22 cellular contexts compared by ENCODE assay signal in the genomic region with DNA sequence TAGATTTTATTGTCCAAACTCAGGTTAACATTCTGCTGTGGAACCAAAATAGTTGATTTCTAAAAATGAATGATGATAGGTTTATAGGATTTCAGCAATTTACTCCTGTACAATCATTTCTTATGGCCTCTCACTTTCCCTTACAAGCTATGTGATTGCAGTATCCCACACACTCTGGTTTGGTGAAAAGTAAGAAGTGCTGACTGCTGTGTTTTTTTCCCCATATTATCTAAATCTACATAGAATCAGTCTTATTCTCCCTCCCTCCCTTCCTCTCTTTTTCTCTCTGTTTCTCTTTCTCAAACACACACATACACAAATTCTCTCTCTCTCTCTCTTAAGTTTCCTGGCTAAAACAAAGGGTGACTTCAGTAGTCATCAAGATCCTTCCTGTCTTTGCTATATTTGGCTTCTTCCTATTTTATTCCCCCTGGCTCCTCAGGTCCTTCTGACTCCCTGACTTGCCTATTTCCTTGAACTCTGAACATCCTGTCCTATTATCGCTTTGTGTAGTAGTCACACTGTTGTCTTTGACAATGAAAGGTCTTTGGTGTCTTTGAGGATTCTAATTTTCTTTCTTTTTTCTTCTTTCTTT. TPM values are rescaled to one million over a fixed set of nuclear protein-coding genes. Genes with fewer than 3 reads are reported as not detected.
DNase-seq lines count a peak whose midpoint lies in the region; ATAC-seq, FAIRE-seq and TF ChIP-seq lines count a peak whose summit lies in the region.
"Had no signal": no experiment of that assay in that cellular context is flagged by ENCODE, and none has a peak within 500 bp of the region (broad histone marks: within the 10 kb centered on the region; RNA-seq: fewer than 3 reads in every experiment).

No MANE protein-coding gene starts in this region.

- no peaks in the 10 kb centered on the region for H3K9me1 ChIP-seq in K562 (ENCODE audit: control insufficient read depth, insufficient read depth, low read length)

- H3K27me3 Mint-ChIP-seq in nephron progenitor cell (ENCODE audit: low read depth, poor library complexity): no peaks in the 10 kb centered on the region
- H3K27me3 Mint-ChIP-seq: CD4-positive, CD25-positive, alpha-beta regulatory T cell had no signal

- no peak overlapping the region for H3K9ac ChIP-seq in K562 (ENCODE audit: insufficient read depth in 1 of 2, low read depth in 2 of 2, low read length in 2 of 2)

- H3K4me3 ChIP-seq in K562: no peak overlapping the region
- H3K4me3 ChIP-seq: GM12878, GM23338, MG63 had no signal

- TF ChIP-seq RAD21 in K562 (CRISPR knock-in tag; conservative IDR thresholded peaks at IDR 0.05 in 1 of 2, IDR thresholded peaks at IDR 0.05 in 1 of 2): no peak

- intact Hi-C loops in K562 (cut with micrococcal nuclease): no loop called here

- H3K36me3 Mint-ChIP-seq in nephron progenitor cell (ENCODE audit: low read depth): peaks cover 9% of the 10 kb centered on the region
- H3K36me3 Mint-ChIP-seq: CD4-positive, CD25-positive, alpha-beta regulatory T cell had no signal

- H4K20me1 ChIP-seq in K562 (replicated peaks; ENCODE audit: control insufficient read depth, insufficient read depth, low read length): no peaks in the 10 kb centered on the region

- no peaks in the 10 kb centered on the region for H3K4me1 ChIP-seq in K562 (replicated peaks in 1 of 2; ENCODE audit: control insufficient read depth in 2 of 2, insufficient read depth in 2 of 2, low read length in 2 of 2)

- H3K9me3 Mint-ChIP-seq in nephron progenitor cell: peaks cover 15% of the 10 kb centered on the region

- DNase-seq in H54 (ENCODE audit: insufficient read length, low spot score): no peak
- no peak for DNase-seq in K562 (ENCODE audit: extremely low read depth in 1 of 4, low spot score in 3 of 4)
- DNase-seq in foreskin melanocyte: peak; percentile 5
- DNase-seq in nephron progenitor cell: no peak
- no peak for DNase-seq in NCI-H2227 (lab: John Stamatoyannopoulos, UW; ENCODE audit: unreplicated experiment)
- no peak for DNase-seq in NCI-H510A treated with DMSO at 0.1 percent for 48 hours (lab: John Stamatoyannopoulos, UW)
- DNase-seq in cortex of kidney (lab: John Stamatoyannopoulos, UW): no peak
- no peak for DNase-seq in GDM1 (lab: John Stamatoyannopoulos, UW)
- DNase-seq: CD4-positive, CD25-positive, alpha-beta regulatory T cell; COR-L47; DMS79; Kasumi-1; MG63; NCI-H1417 treated with DMSO at 0.1 percent for 48 hours; NCI-H187; NCI-H446 treated with DMSO at 0.1 percent for 48 hours; NCI-H748 treated with DMSO at 0.1 percent for 48 hours; SIG-M5 had no signal

- POLR2A ChIA-PET in K562 (lab: Yijun Ruan, JAX): no interaction called here

- ATAC-seq in K562: no peak
- ATAC-seq: GM12878, GM23338, HCT116 had no signal

- no peak overlapping the region for H3K4me2 ChIP-seq in K562 (ENCODE audit: insufficient read depth, low read length)
- H3K4me2 ChIP-seq: GM23338 had no signal

- H3K4me3 Mint-ChIP-seq in nephron progenitor cell: no peak overlapping the region
- H3K4me3 Mint-ChIP-seq: CD4-positive, CD25-positive, alpha-beta regulatory T cell; GM23338 had no signal

- TF ChIP-seq EP300 in K562 (IDR thresholded peaks at IDR 0.05; ENCODE audit: low read length): no peak

- no TSS peak for BruUV-seq in K562 (replicated peaks; lab: Mats Ljungman, UMichigan)

- WGBS in K562 (ENCODE audit: insufficient coverage, low coverage, missing lambda C conversion rate): 0% methylated on average over 1 of the region's 1 CpG

- CTCF ChIA-PET in K562 (lab: Yijun Ruan, JAX; ENCODE audit: low intra/inter-chr PET ratio): no interaction called here

- no peak overlapping the region for H2AFZ ChIP-seq in K562 (ENCODE audit: low read depth, low read length)
- H2AFZ ChIP-seq: GM23338 had no signal

- H3K27me3 ChIP-seq in K562 (ENCODE audit: control insufficient read depth in 2 of 2, insufficient read depth in 2 of 2, low read length in 2 of 2): no peaks in the 10 kb centered on the region
- H3K27me3 ChIP-seq: MG63 had no signal

- in situ Hi-C loops in K562 (cut with MboI): no loop called here

- no peaks in the 10 kb centered on the region; the same call in 1 of the 2 replicates for H3K9me3 ChIP-seq in K562 (replicated peaks; ENCODE audit: control insufficient read depth, insufficient read depth, low read depth, low read length)
- H3K9me3 ChIP-seq: MG63 had no signal

- no peaks in the 10 kb centered on the region for H3K36me3 ChIP-seq in K562 (ENCODE audit: control insufficient read depth, insufficient read depth, low read length)
- H3K36me3 ChIP-seq: MG63 had no signal

- H3K79me2 ChIP-seq in K562 (ENCODE audit: control insufficient read depth, insufficient read depth, low read length): no peaks in the 10 kb centered on the region

- H3K4me1 Mint-ChIP-seq in nephron progenitor cell: peaks cover 14% of the 10 kb centered on the region
- H3K4me1 Mint-ChIP-seq: CD4-positive, CD25-positive, alpha-beta regulatory T cell; GM23338 had no signal

- H3K27ac Mint-ChIP-seq in nephron progenitor cell: peak overlapping the region; percentile 0
- H3K27ac Mint-ChIP-seq: CD4-positive, CD25-positive, alpha-beta regulatory T cell; GM23338 had no signal

- H3K27ac ChIP-seq in K562 (ENCODE audit: extremely low read depth, low read depth, low read length): no peak overlapping the region
- H3K27ac ChIP-seq: RWPE1 had no signal

- TF ChIP-seq POLR2A in H54 (IDR thresholded peaks at IDR 0.05; ENCODE audit: low read depth, low read length) (no peak), K562 (conservative IDR thresholded peaks at IDR 0.05) (no peak)

- peak; percentile 6 for FAIRE-seq in H54 (lab: Jason Lieb, UNC)
- FAIRE-seq in K562 (lab: Jason Lieb, UNC): no peak
- FAIRE-seq: GM12878 had no signal

- no peak for TF ChIP-seq CTCF in K562 (IDR thresholded peaks at IDR 0.05 in 2 of 3, conservative IDR thresholded peaks at IDR 0.05 in 1 of 3; ENCODE audit: insufficient read depth in 2 of 3, low read depth in 1 of 3, low read length in 3 of 3)
- no peak for TF ChIP-seq CTCF in nephron progenitor cell (IDR thresholded peaks at IDR 0.05)

TF ChIP-seq in K562, 482 proteins besides CTCF, POLR2A, EP300 and RAD21:
- TF ChIP-seq, protein P1, sequence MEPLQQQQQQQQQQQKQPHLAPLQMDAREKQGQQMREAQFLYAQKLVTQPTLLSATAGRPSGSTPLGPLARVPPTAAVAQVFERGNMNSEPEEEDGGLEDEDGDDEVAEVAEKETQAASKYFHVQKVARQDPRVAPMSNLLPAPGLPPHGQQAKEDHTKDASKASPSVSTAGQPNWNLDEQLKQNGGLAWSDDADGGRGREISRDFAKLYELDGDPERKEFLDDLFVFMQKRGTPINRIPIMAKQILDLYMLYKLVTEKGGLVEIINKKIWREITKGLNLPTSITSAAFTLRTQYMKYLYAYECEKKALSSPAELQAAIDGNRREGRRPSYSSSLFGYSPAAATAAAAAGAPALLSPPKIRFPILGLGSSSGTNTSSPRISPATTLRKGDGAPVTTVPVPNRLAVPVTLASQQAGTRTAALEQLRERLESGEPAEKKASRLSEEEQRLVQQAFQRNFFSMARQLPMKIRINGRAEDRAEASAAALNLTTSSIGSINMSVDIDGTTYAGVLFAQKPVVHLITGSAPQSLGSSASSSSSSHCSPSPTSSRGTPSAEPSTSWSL (CRISPR knock-in tag; IDR thresholded peaks at IDR 0.05; ENCODE audit: borderline replicate concordance): no peak
- TF ChIP-seq ZNF398 (CRISPR knock-in tag; IDR thresholded peaks at IDR 0.05) (no peak), NUFIP1 (IDR thresholded peaks at IDR 0.05; ENCODE audit: partially characterized antibody) (no peak), ZNF77 (CRISPR knock-in tag; IDR thresholded peaks at IDR 0.05) (no peak), ZC3H8 (IDR thresholded peaks at IDR 0.05) (no peak), HNRNPUL1 (IDR thresholded peaks at IDR 0.05; ENCODE audit: low read length) (no peak), MAFF (IDR thresholded peaks at IDR 0.05; ENCODE audit: low read length) (peak; percentile 7; the same call in 1 of the 2 replicates), ZNF316 (IDR thresholded peaks at IDR 0.05) (peak; percentile 17; the same call in 1 of the 2 replicates), FOXK1 (CRISPR knock-in tag; IDR thresholded peaks at IDR 0.05; ENCODE audit: borderline replicate concordance) (no peak)

RNA-seq across cellular contexts. Expression of gene HAPLN1, which starts 55.9 kb away (rescaled TPM):
- not detected in 2 replicates for total RNA-seq in K562 (2011; cell fraction: chromatin; rRNA removed; ENCODE audit: low replicate concordance)
- total RNA-seq in K562 (2011; cell fraction: nucleolus; rRNA removed): not detected in 2 replicates
- total RNA-seq in K562 (2011; cell fraction: nucleoplasm; rRNA removed): not detected in 2 replicates
- total RNA-seq in K562 (2014; rRNA removed) (not detected in 2 replicates), K562 (2014; rRNA removed; fragmentation: Illumina TruSeq; extraction: Trizol) (not detected in 2 replicates), K562 (2015; rRNA removed; fragmentation: Illumina TruSeq; extraction: Trizol) (not detected in 2 replicates), K562 (2021) (not detected in 2 replicates)
- polyA plus RNA-seq in K562 (2011; rRNA removed) (not detected in 2 replicates), K562 (2014; fragmentation: Illumina TruSeq; extraction: Trizol) (not detected in 2 replicates), K562 (2014; fragmentation: Nextera tagmentation; extraction: Ambion mirVana) (not detected), K562 (2014; rRNA removed) (not detected in 2 replicates)
- not detected in 2 replicates for polyA plus RNA-seq in K562 (2011; cell fraction: cytosol; rRNA removed)
- not detected in 2 replicates for polyA plus RNA-seq in K562 (2011; cell fraction: nucleus; rRNA removed)
- polyA plus RNA-seq in K562 (2012): not detected in 2 replicates
- polyA minus RNA-seq in K562 (2011; rRNA and poly(A)+ RNA removed): not detected in 2 replicates
- polyA minus RNA-seq in K562 (2011; cell fraction: cytosol; rRNA and poly(A)+ RNA removed): not detected in 2 replicates
- not detected in 2 replicates for polyA minus RNA-seq in K562 (2011; cell fraction: nucleus; rRNA and poly(A)+ RNA removed)
- total RNA-seq: CD4-positive, CD25-positive, alpha-beta regulatory T cell had no signal
- polyA plus RNA-seq: CD4-positive, CD25-positive, alpha-beta regulatory T cell had no signal
